In the genomic region with DNA sequence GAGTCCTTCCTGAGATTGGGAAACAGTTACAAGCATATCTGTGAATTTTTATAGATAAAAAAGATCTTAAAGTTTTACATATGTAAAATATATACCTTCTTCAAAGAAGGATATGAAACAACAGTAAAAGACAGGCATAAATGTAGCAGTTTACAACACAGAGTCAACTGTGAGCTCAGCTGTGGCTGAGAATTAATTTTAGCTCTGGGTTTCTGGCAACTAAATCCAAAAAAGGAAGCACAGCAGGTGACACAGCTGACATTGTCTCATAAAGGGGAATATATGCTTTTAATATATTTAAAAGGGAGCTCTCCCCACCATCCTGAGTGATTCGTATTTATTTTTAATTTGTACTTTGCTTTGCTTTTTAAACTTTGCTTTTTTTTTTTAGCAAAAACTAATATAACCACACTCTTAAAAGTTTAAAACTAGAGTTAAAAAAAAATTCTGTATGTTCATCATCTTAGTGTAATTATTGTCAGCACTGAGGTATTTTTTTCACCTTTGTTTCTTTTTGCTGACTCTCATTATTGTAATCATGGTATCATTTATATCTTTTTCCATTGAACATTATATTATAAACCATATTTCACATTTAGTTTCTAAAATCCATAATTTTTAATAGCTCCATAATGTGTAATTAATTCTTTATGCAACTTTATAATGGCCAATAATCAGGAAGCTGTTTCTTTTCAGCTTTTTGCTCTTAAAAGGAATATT, we compare ENCODE assay signal across 1 cellular context.
A peak's percentile ranks its signal among the peaks of the same experiment; 100 is the strongest.
TF ChIP-seq lines count a peak whose summit lies in the region.

No MANE protein-coding gene starts in this region.

TF ChIP-seq in HepG2, 621 proteins besides CTCF, POLR2A, EP300 and RAD21:
- TF ChIP-seq SETDB1 (CRISPR knock-in tag; IDR thresholded peaks at IDR 0.05; ENCODE audit: borderline replicate concordance) = no peak
- peak in 1 of 2 experiments; percentile 59; a peak in 2 of 4 replicates for TF ChIP-seq MAFK (conservative IDR thresholded peaks at IDR 0.05 in 1 of 2, IDR thresholded peaks at IDR 0.05 in 1 of 2; ENCODE audit: low read length in 2 of 2)
- TF ChIP-seq MAFF (IDR thresholded peaks at IDR 0.05; ENCODE audit: low read depth, low read length) = peak; percentile 10; the same call in 1 of the 2 replicates
